Comparison of ENCODE assay signal across 8 cellular contexts in genomic region chr20:45290677-45291355, GRCh38. TPM values are rescaled to one million over a fixed set of nuclear protein-coding genes. Genes with fewer than 3 reads are reported as not detected.
DNase-seq lines count a peak whose midpoint lies in the region; ATAC-seq, FAIRE-seq and TF ChIP-seq lines count a peak whose summit lies in the region.

No MANE protein-coding gene starts in this region.

- no peak overlapping the region for H3K4me3 ChIP-seq in choroid plexus epithelial cell (ENCODE audit: low read depth, low read length)
- H3K4me3 ChIP-seq in HepG2 (replicated peaks in 1 of 3; ENCODE audit: insufficient read depth in 1 of 3, low read depth in 2 of 3, low read length in 3 of 3): no peak overlapping the region; a peak in 1 of 6 replicates

- H3K36me3 ChIP-seq in HepG2 (replicated peaks in 1 of 2; ENCODE audit: control insufficient read depth in 1 of 2, insufficient read depth in 2 of 2, low read length in 2 of 2): no peaks in the 10 kb centered on the region

- TF ChIP-seq RAD21 in HepG2 (CRISPR knock-in tag; IDR thresholded peaks at IDR 0.05): peak; percentile 85

- FAIRE-seq in H54 (lab: Jason Lieb, UNC) (no peak), HepG2 (lab: Jason Lieb, UNC) (no peak)

- intact Hi-C loops in HepG2 (cut with micrococcal nuclease; ENCODE audit: unreplicated experiment): loop anchor here (1.0 to 5.0 kb wide), 4 partner anchors 55 to 280 kb away; no protein-coding TSS in a partner anchor

- POLR2A ChIA-PET in HepG2 (lab: Yijun Ruan, JAX): interaction anchor here (0.7 to 1.2 kb wide), 2 partner anchors 72 to 144 kb away, joined by 3 to 4 read pairs; partner anchors contain the start of gene SYS1

- no peaks in the 10 kb centered on the region for H3K79me2 ChIP-seq in HepG2 (ENCODE audit: insufficient read depth, low read length)

- peaks cover 16% of the 10 kb centered on the region; the same call in 1 of the 2 replicates for H3K4me1 ChIP-seq in HepG2 (ENCODE audit: insufficient read depth, low read length)

- no peak for TF ChIP-seq EP300 in HepG2 (IDR thresholded peaks at IDR 0.05; ENCODE audit: low read depth in 2 of 2, low read length in 2 of 2)
- 0 out of 2 replicates have a peak, but pooled peaks have one; percentile 8 for TF ChIP-seq EP300 in HepG2 (CRISPR knock-in tag; IDR thresholded peaks at IDR 0.05; ENCODE audit: borderline replicate concordance)

- H3K9ac ChIP-seq in HepG2 (ENCODE audit: insufficient read depth, low read depth, low read length): no peak overlapping the region

- DNase-seq in AG09319 (ENCODE audit: extremely low read depth, low read depth) (peak; percentile 32), H54 (ENCODE audit: insufficient read length, low spot score) (peak; percentile 88), NCI-H446 treated with DMSO at 0.1 percent for 48 hours (lab: John Stamatoyannopoulos, UW) (peak; percentile 74), choroid plexus epithelial cell (ENCODE audit: low read depth) (peak; percentile 79), HepG2 (ENCODE audit: low spot score) (peak; percentile 76)
- peak; percentile 50 to 63 for DNase-seq in activated CD4-positive, alpha-beta T cell treated with anti-CD3 and anti-CD28 coated beads for 4 hours
- peak; percentile 45 to 62 for DNase-seq in stimulated activated CD4-positive, alpha-beta T cell treated with anti-CD3 and anti-CD28 coated beads, Interleukin-4, amount 100 ng/mL, for 48 hours (ENCODE audit: low read depth in 2 of 2)

- H3K27me3 ChIP-seq in HepG2 (ENCODE audit: control insufficient read depth in 1 of 2, insufficient read depth in 2 of 2, low read length in 2 of 2): peaks cover 4 to 66% of the 10 kb centered on the region in 2 experiments; a peak in 4 of 5 replicates

- peak; percentile 80 for ATAC-seq in HepG2
- ATAC-seq in HG02840 (IDR thresholded peaks at IDR 0.05; ENCODE audit: low FRiP score, unreplicated experiment): no peak

- no peaks in the 10 kb centered on the region for H3K9me3 ChIP-seq in HepG2 (ENCODE audit: low read length)

- peak overlapping the region; percentile 6; the same call in 1 of the 2 replicates for H3K4me2 ChIP-seq in HepG2 (ENCODE audit: low read depth, low read length)

- peak; percentile 92 for TF ChIP-seq CTCF in AG09319 (IDR thresholded peaks at IDR 0.05; ENCODE audit: low read depth, low read length)
- peak; percentile 94 for TF ChIP-seq CTCF in choroid plexus epithelial cell (conservative IDR thresholded peaks at IDR 0.05; ENCODE audit: low read depth, low read length)
- TF ChIP-seq CTCF in HepG2 (CRISPR knock-in tag; IDR thresholded peaks at IDR 0.05): peak; percentile 93

- WGBS in HepG2 (ENCODE audit: low lambda C conversion rate): 7% methylated on average over 8 of the region's 8 CpGs

- no peak for TF ChIP-seq POLR2A in H54 (IDR thresholded peaks at IDR 0.05; ENCODE audit: low read depth, low read length)
- TF ChIP-seq POLR2A in HepG2 (IDR thresholded peaks at IDR 0.05; ENCODE audit: insufficient read depth in 1 of 2, low read depth in 2 of 2, low read length in 2 of 2): no peak

- H2AFZ ChIP-seq in HepG2 (ENCODE audit: low read length): no peak overlapping the region

- H3K27ac ChIP-seq in HepG2 (ENCODE audit: extremely low read length, insufficient read depth, low read length): no peak overlapping the region

- no TSS peak for BruUV-seq in HepG2 (replicated peaks; lab: Mats Ljungman, UMichigan)

- no peaks in the 10 kb centered on the region for H4K20me1 ChIP-seq in HepG2 (ENCODE audit: insufficient read depth, low read length)

- CTCF ChIA-PET in HepG2 (lab: Yijun Ruan, JAX; ENCODE audit: low intra/inter-chr PET ratio, low total read pairs): interaction anchor here (1.0 to 2.0 kb wide), 4 partner anchors 152 to 379 kb away, joined by 3 to 18 read pairs (median 8); no protein-coding TSS in a partner anchor

- in situ Hi-C loops in HepG2 (cut with HindIII; ENCODE audit: extremely low pct_ligation_motif_present, low pct_unique_long_range_greater_than_20kb): loop anchor here (10.0 kb wide), 1 partner anchor 276 kb away; no protein-coding TSS in a partner anchor

RNA-seq across cellular contexts. Expression of gene RBPJL, which starts 15.8 kb away (rescaled TPM):
- not detected in 2 replicates for total RNA-seq in HepG2 (2016; rRNA removed; fragmentation: Illumina TruSeq; extraction: Trizol)
- total RNA-seq in HepG2 (2016; cell fraction: cytosol; rRNA removed; fragmentation: Illumina TruSeq; extraction: Trizol; ENCODE audit: low read depth): not detected in 2 replicates
- not detected in 2 replicates for total RNA-seq in HepG2 (2016; cell fraction: insoluble cytoplasmic fraction; rRNA removed; fragmentation: Illumina TruSeq; extraction: Trizol)
- total RNA-seq in HepG2 (2016; cell fraction: membrane; rRNA removed; fragmentation: Illumina TruSeq; extraction: Trizol): not detected in 2 replicates
- total RNA-seq in HepG2 (2016; cell fraction: nucleus; rRNA removed; fragmentation: Illumina TruSeq; extraction: Trizol): not detected in 2 replicates
- polyA plus RNA-seq in HepG2 (2011; rRNA removed): not detected in 2 replicates
- not detected in 2 replicates for polyA plus RNA-seq in HepG2 (2011; cell fraction: cytosol; rRNA removed)
- not detected in 2 replicates for polyA plus RNA-seq in HepG2 (2011; cell fraction: nucleus; rRNA removed)
- polyA plus RNA-seq in HepG2 (2012): not detected in 2 replicates
- not detected in 2 replicates for polyA plus RNA-seq in HepG2 (2016; cell fraction: cytosol; fragmentation: Illumina TruSeq; extraction: Trizol; ENCODE audit: low read depth)
- polyA plus RNA-seq in HepG2 (2016; cell fraction: insoluble cytoplasmic fraction; fragmentation: Illumina TruSeq; extraction: Trizol; ENCODE audit: low read depth): not detected in 2 replicates
- polyA plus RNA-seq in HepG2 (2016; cell fraction: membrane; fragmentation: Illumina TruSeq; extraction: Trizol; ENCODE audit: low read depth): not detected in 2 replicates
- polyA plus RNA-seq in HepG2 (2016; cell fraction: nucleus; fragmentation: Illumina TruSeq; extraction: Trizol; ENCODE audit: insufficient read depth, low read depth): not detected in 2 replicates
- polyA minus RNA-seq in HepG2 (2011; rRNA and poly(A)+ RNA removed; ENCODE audit: low replicate concordance): not detected in 2 replicates
- not detected in 2 replicates for polyA minus RNA-seq in HepG2 (2011; cell fraction: cytosol; rRNA and poly(A)+ RNA removed)
- polyA minus RNA-seq in HepG2 (2011; cell fraction: nucleus; rRNA and poly(A)+ RNA removed): not detected in 2 replicates

RNA-seq across cellular contexts. Expression of gene MATN4, which starts 17.3 kb away (rescaled TPM):
- not detected in 2 replicates for total RNA-seq in HepG2 (2016; rRNA removed; fragmentation: Illumina TruSeq; extraction: Trizol)
- not detected in 2 replicates for total RNA-seq in HepG2 (2016; cell fraction: cytosol; rRNA removed; fragmentation: Illumina TruSeq; extraction: Trizol; ENCODE audit: low read depth)
- total RNA-seq in HepG2 (2016; cell fraction: insoluble cytoplasmic fraction; rRNA removed; fragmentation: Illumina TruSeq; extraction: Trizol): not detected in 2 replicates
- not detected in 2 replicates for total RNA-seq in HepG2 (2016; cell fraction: membrane; rRNA removed; fragmentation: Illumina TruSeq; extraction: Trizol)
- total RNA-seq in HepG2 (2016; cell fraction: nucleus; rRNA removed; fragmentation: Illumina TruSeq; extraction: Trizol): not detected in 2 replicates
- polyA plus RNA-seq in HepG2 (2011; rRNA removed): 0.04 TPM in 1 of 2 replicates, not detected in the other
- polyA plus RNA-seq in HepG2 (2011; cell fraction: cytosol; rRNA removed): not detected in 2 replicates
- 0.11 TPM in 1 of 2 replicates, not detected in the other for polyA plus RNA-seq in HepG2 (2011; cell fraction: nucleus; rRNA removed)
- not detected in 2 replicates for polyA plus RNA-seq in HepG2 (2012)
- polyA plus RNA-seq in HepG2 (2016; cell fraction: cytosol; fragmentation: Illumina TruSeq; extraction: Trizol; ENCODE audit: low read depth): not detected in 2 replicates
- not detected in 2 replicates for polyA plus RNA-seq in HepG2 (2016; cell fraction: insoluble cytoplasmic fraction; fragmentation: Illumina TruSeq; extraction: Trizol; ENCODE audit: low read depth)
- polyA plus RNA-seq in HepG2 (2016; cell fraction: membrane; fragmentation: Illumina TruSeq; extraction: Trizol; ENCODE audit: low read depth): not detected in 2 replicates
- polyA plus RNA-seq in HepG2 (2016; cell fraction: nucleus; fragmentation: Illumina TruSeq; extraction: Trizol; ENCODE audit: insufficient read depth, low read depth): not detected in 2 replicates
- not detected in 2 replicates for polyA minus RNA-seq in HepG2 (2011; rRNA and poly(A)+ RNA removed; ENCODE audit: low replicate concordance)
- polyA minus RNA-seq in HepG2 (2011; cell fraction: cytosol; rRNA and poly(A)+ RNA removed): not detected in 2 replicates
- polyA minus RNA-seq in HepG2 (2011; cell fraction: nucleus; rRNA and poly(A)+ RNA removed): not detected in 2 replicates

RNA-seq across cellular contexts. Expression of gene SLPI, which starts 36.5 kb away (rescaled TPM):
- not detected in 2 replicates for total RNA-seq in HepG2 (2016; rRNA removed; fragmentation: Illumina TruSeq; extraction: Trizol)
- total RNA-seq in HepG2 (2016; cell fraction: cytosol; rRNA removed; fragmentation: Illumina TruSeq; extraction: Trizol; ENCODE audit: low read depth): not detected in 2 replicates
- not detected in 2 replicates for total RNA-seq in HepG2 (2016; cell fraction: insoluble cytoplasmic fraction; rRNA removed; fragmentation: Illumina TruSeq; extraction: Trizol)
- total RNA-seq in HepG2 (2016; cell fraction: membrane; rRNA removed; fragmentation: Illumina TruSeq; extraction: Trizol): not detected in 2 replicates
- not detected in 2 replicates for total RNA-seq in HepG2 (2016; cell fraction: nucleus; rRNA removed; fragmentation: Illumina TruSeq; extraction: Trizol)
- 0.13 TPM in 1 of 2 replicates, not detected in the other for polyA plus RNA-seq in HepG2 (2011; rRNA removed)
- 0.28 TPM in 1 of 2 replicates, not detected in the other for polyA plus RNA-seq in HepG2 (2011; cell fraction: cytosol; rRNA removed)
- polyA plus RNA-seq in HepG2 (2011; cell fraction: nucleus; rRNA removed): not detected in 2 replicates
- polyA plus RNA-seq in HepG2 (2012): not detected in 2 replicates
- polyA plus RNA-seq in HepG2 (2016; cell fraction: cytosol; fragmentation: Illumina TruSeq; extraction: Trizol; ENCODE audit: low read depth): not detected in 2 replicates
- polyA plus RNA-seq in HepG2 (2016; cell fraction: insoluble cytoplasmic fraction; fragmentation: Illumina TruSeq; extraction: Trizol; ENCODE audit: low read depth): not detected in 2 replicates
- polyA plus RNA-seq in HepG2 (2016; cell fraction: membrane; fragmentation: Illumina TruSeq; extraction: Trizol; ENCODE audit: low read depth): not detected in 2 replicates
- not detected in 2 replicates for polyA plus RNA-seq in HepG2 (2016; cell fraction: nucleus; fragmentation: Illumina TruSeq; extraction: Trizol; ENCODE audit: insufficient read depth, low read depth)
- 116 TPM in 1 of 2 replicates, not detected in the other for polyA minus RNA-seq in HepG2 (2011; rRNA and poly(A)+ RNA removed; ENCODE audit: low replicate concordance)
- 10.7 and 13.4 TPM in 2 replicates for polyA minus RNA-seq in HepG2 (2011; cell fraction: cytosol; rRNA and poly(A)+ RNA removed)
- 2.5 and 8.4 TPM in 2 replicates for polyA minus RNA-seq in HepG2 (2011; cell fraction: nucleus; rRNA and poly(A)+ RNA removed)

RNA-seq across cellular contexts. Expression of gene SDC4, which starts 57.4 kb away (rescaled TPM):
- 36.0 and 65.1 TPM in 2 replicates for total RNA-seq in HepG2 (2016; rRNA removed; fragmentation: Illumina TruSeq; extraction: Trizol)
- 6.2 and 6.3 TPM in 2 replicates for total RNA-seq in HepG2 (2016; cell fraction: cytosol; rRNA removed; fragmentation: Illumina TruSeq; extraction: Trizol; ENCODE audit: low read depth)
- 34.4 and 64.3 TPM in 2 replicates for total RNA-seq in HepG2 (2016; cell fraction: insoluble cytoplasmic fraction; rRNA removed; fragmentation: Illumina TruSeq; extraction: Trizol)
- 21.2 and 23.6 TPM in 2 replicates for total RNA-seq in HepG2 (2016; cell fraction: membrane; rRNA removed; fragmentation: Illumina TruSeq; extraction: Trizol)
- 61.5 and 66.3 TPM in 2 replicates for total RNA-seq in HepG2 (2016; cell fraction: nucleus; rRNA removed; fragmentation: Illumina TruSeq; extraction: Trizol)
- polyA plus RNA-seq in HepG2 (2011; rRNA removed): 49.0 and 67.2 TPM in 2 replicates
- 51.5 and 81.1 TPM in 2 replicates for polyA plus RNA-seq in HepG2 (2011; cell fraction: cytosol; rRNA removed)
- polyA plus RNA-seq in HepG2 (2011; cell fraction: nucleus; rRNA removed): 16.0 and 26.7 TPM in 2 replicates
- polyA plus RNA-seq in HepG2 (2012): 44.1 and 51.7 TPM in 2 replicates
- 5.0 TPM in 2 replicates for polyA plus RNA-seq in HepG2 (2016; cell fraction: cytosol; fragmentation: Illumina TruSeq; extraction: Trizol; ENCODE audit: low read depth)
- 33.1 and 34.5 TPM in 2 replicates for polyA plus RNA-seq in HepG2 (2016; cell fraction: insoluble cytoplasmic fraction; fragmentation: Illumina TruSeq; extraction: Trizol; ENCODE audit: low read depth)
- polyA plus RNA-seq in HepG2 (2016; cell fraction: membrane; fragmentation: Illumina TruSeq; extraction: Trizol; ENCODE audit: low read depth): 13.3 and 15.5 TPM in 2 replicates
- 86.0 and 86.3 TPM in 2 replicates for polyA plus RNA-seq in HepG2 (2016; cell fraction: nucleus; fragmentation: Illumina TruSeq; extraction: Trizol; ENCODE audit: insufficient read depth, low read depth)
- 33.3 and 94.7 TPM in 2 replicates for polyA minus RNA-seq in HepG2 (2011; rRNA and poly(A)+ RNA removed; ENCODE audit: low replicate concordance)
- polyA minus RNA-seq in HepG2 (2011; cell fraction: cytosol; rRNA and poly(A)+ RNA removed): 68.1 and 88.6 TPM in 2 replicates
- 15.1 and 31.3 TPM in 2 replicates for polyA minus RNA-seq in HepG2 (2011; cell fraction: nucleus; rRNA and poly(A)+ RNA removed)

Comparison
In these comparisons a context has a peak if more than half of its experiments do, and no peak if none do; other contexts are left out.
1. DNase-seq: peak in every context shown above with its lines; median percentile 88 in H54; 79 in choroid plexus epithelial cell; 76 in HepG2; 74 in NCI-H446 treated with DMSO at 0.1 percent for 48 hours; 56 in activated CD4-positive, alpha-beta T cell treated with anti-CD3 and anti-CD28 coated beads for 4 hours; 54 in stimulated activated CD4-positive, alpha-beta T cell treated with anti-CD3 and anti-CD28 coated beads, Interleukin-4, amount 100 ng/mL, for 48 hours; 32 in AG09319.